1 cellular context compared by ENCODE assay signal in the genomic region with DNA sequence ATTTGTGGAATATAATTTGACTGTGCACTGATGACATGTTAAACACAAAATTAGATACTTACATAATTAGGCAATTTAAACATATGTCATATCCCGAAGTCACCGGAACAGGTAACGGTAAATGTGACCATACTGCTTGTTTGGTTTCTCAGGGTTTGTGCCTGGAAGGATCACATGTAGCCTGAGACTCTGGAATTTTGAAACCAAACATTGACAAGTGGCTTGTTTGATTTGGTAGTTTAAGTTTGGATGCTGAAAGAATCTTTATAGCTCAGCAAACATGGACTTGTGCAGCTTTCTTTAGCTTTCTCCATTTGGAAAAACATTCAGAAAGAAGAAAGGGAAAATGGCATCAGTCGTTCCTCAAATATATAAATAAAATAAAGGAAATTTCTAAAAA.
TF ChIP-seq lines count a peak whose summit lies in the region.

No MANE protein-coding gene starts in this region.

TF ChIP-seq in HepG2, 621 proteins besides CTCF, POLR2A, EP300 and RAD21 (continued from another document and continues in another):
- TF ChIP-seq, protein P1, sequence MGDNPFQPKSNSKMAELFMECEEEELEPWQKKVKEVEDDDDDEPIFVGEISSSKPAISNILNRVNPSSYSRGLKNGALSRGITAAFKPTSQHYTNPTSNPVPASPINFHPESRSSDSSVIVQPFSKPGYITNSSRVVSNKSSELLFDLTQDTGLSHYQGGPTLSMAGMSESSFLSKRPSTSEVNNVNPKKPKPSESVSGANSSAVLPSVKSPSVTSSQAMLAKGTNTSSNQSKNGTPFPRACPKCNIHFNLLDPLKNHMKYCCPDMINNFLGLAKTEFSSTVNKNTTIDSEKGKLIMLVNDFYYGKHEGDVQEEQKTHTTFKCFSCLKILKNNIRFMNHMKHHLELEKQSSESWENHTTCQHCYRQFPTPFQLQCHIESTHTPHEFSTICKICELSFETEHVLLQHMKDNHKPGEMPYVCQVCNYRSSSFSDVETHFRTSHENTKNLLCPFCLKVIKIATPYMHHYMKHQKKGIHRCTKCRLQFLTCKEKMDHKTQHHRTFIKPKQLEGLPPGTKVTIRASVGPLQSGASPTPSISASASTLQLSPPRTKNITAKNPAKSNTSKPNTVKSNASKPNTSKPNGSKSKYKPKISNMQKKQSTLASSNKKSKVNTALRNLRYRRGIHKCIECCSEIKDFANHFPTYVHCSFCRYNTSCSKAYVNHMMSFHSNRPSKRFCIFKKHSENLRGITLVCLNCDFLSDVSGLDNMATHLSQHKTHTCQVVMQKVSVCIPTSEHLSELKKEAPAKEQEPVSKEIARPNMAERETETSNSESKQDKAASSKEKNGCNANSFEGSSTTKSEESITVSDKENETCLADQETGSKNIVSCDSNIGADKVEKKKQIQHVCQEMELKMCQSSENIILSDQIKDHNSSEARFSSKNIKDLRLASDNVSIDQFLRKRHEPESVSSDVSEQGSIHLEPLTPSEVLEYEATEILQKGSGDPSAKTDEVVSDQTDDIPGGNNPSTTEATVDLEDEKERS (CRISPR knock-in tag; IDR thresholded peaks at IDR 0.05) = 0 out of 2 replicates have a peak, but pooled peaks have one; percentile 55
- TF ChIP-seq PAF1 (CRISPR knock-in tag; IDR thresholded peaks at IDR 0.05) (no peak), ZNF556 (CRISPR knock-in tag; IDR thresholded peaks at IDR 0.05; ENCODE audit: borderline replicate concordance) (no peak), SALL1 (CRISPR knock-in tag; IDR thresholded peaks at IDR 0.05) (peak; percentile 47; the same call in 1 of the 2 replicates), ZNF446 (CRISPR knock-in tag; IDR thresholded peaks at IDR 0.05) (no peak), MXD4 (CRISPR knock-in tag; IDR thresholded peaks at IDR 0.05) (0 out of 2 replicates have a peak, but pooled peaks have one; percentile 49), HDAC2 (CRISPR knock-in tag; IDR thresholded peaks at IDR 0.05) (peak; percentile 60; the same call in 1 of the 2 replicates), PHF20 (CRISPR knock-in tag; IDR thresholded peaks at IDR 0.05) (no peak), DMAP1 (CRISPR knock-in tag; IDR thresholded peaks at IDR 0.05) (no peak), ZNF547 (CRISPR knock-in tag; IDR thresholded peaks at IDR 0.05) (no peak), FOXP1 (IDR thresholded peaks at IDR 0.05) (no peak), FOXP1 (CRISPR knock-in tag; IDR thresholded peaks at IDR 0.05) (peak; percentile 33; the same call in 1 of the 2 replicates), SOX13 (IDR thresholded peaks at IDR 0.05) (no peak), SOX13 (CRISPR knock-in tag; conservative IDR thresholded peaks at IDR 0.05 in 1 of 2, IDR thresholded peaks at IDR 0.05 in 1 of 2) (peak in 1 of 2 experiments; percentile 64; a peak in 1 of 4 replicates), ZNF609 (CRISPR knock-in tag; IDR thresholded peaks at IDR 0.05; ENCODE audit: borderline replicate concordance) (0 out of 2 replicates have a peak, but pooled peaks have one; percentile 26), ZFP1 (CRISPR knock-in tag; IDR thresholded peaks at IDR 0.05) (0 out of 2 replicates have a peak, but pooled peaks have one; percentile 24), TFE3 (CRISPR knock-in tag; IDR thresholded peaks at IDR 0.05) (peak; percentile 33; the same call in 1 of the 2 replicates), ZNF205 (CRISPR knock-in tag; IDR thresholded peaks at IDR 0.05) (no peak), AHDC1 (CRISPR knock-in tag; IDR thresholded peaks at IDR 0.05; ENCODE audit: borderline replicate concordance) (peak; percentile 44; the same call in 1 of the 2 replicates), ZSCAN21 (CRISPR knock-in tag; IDR thresholded peaks at IDR 0.05; ENCODE audit: borderline replicate concordance) (no peak), ZNF713 (CRISPR knock-in tag; IDR thresholded peaks at IDR 0.05) (no peak), RXRB (CRISPR knock-in tag; IDR thresholded peaks at IDR 0.05; ENCODE audit: borderline replicate concordance) (0 out of 2 replicates have a peak, but pooled peaks have one; percentile 25), ZNF644 (CRISPR knock-in tag; IDR thresholded peaks at IDR 0.05; ENCODE audit: low read depth) (no peak), PHF21A (CRISPR knock-in tag; IDR thresholded peaks at IDR 0.05) (0 out of 2 replicates have a peak, but pooled peaks have one; percentile 15), ARHGAP35 (CRISPR knock-in tag; IDR thresholded peaks at IDR 0.05; ENCODE audit: borderline replicate concordance) (no peak)
- TF ChIP-seq, protein P2, sequence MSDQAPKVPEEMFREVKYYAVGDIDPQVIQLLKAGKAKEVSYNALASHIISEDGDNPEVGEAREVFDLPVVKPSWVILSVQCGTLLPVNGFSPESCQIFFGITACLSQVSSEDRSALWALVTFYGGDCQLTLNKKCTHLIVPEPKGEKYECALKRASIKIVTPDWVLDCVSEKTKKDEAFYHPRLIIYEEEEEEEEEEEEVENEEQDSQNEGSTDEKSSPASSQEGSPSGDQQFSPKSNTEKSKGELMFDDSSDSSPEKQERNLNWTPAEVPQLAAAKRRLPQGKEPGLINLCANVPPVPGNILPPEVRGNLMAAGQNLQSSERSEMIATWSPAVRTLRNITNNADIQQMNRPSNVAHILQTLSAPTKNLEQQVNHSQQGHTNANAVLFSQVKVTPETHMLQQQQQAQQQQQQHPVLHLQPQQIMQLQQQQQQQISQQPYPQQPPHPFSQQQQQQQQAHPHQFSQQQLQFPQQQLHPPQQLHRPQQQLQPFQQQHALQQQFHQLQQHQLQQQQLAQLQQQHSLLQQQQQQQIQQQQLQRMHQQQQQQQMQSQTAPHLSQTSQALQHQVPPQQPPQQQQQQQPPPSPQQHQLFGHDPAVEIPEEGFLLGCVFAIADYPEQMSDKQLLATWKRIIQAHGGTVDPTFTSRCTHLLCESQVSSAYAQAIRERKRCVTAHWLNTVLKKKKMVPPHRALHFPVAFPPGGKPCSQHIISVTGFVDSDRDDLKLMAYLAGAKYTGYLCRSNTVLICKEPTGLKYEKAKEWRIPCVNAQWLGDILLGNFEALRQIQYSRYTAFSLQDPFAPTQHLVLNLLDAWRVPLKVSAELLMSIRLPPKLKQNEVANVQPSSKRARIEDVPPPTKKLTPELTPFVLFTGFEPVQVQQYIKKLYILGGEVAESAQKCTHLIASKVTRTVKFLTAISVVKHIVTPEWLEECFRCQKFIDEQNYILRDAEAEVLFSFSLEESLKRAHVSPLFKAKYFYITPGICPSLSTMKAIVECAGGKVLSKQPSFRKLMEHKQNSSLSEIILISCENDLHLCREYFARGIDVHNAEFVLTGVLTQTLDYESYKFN (CRISPR knock-in tag; conservative IDR thresholded peaks at IDR 0.05) = peak; percentile 66
- TF ChIP-seq, protein P3, sequence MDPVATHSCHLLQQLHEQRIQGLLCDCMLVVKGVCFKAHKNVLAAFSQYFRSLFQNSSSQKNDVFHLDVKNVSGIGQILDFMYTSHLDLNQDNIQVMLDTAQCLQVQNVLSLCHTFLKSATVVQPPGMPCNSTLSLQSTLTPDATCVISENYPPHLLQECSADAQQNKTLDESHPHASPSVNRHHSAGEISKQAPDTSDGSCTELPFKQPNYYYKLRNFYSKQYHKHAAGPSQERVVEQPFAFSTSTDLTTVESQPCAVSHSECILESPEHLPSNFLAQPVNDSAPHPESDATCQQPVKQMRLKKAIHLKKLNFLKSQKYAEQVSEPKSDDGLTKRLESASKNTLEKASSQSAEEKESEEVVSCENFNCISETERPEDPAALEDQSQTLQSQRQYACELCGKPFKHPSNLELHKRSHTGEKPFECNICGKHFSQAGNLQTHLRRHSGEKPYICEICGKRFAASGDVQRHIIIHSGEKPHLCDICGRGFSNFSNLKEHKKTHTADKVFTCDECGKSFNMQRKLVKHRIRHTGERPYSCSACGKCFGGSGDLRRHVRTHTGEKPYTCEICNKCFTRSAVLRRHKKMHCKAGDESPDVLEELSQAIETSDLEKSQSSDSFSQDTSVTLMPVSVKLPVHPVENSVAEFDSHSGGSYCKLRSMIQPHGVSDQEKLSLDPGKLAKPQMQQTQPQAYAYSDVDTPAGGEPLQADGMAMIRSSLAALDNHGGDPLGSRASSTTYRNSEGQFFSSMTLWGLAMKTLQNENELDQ (CRISPR knock-in tag; IDR thresholded peaks at IDR 0.05; ENCODE audit: borderline replicate concordance) = no peak
- TF ChIP-seq, protein P4, sequence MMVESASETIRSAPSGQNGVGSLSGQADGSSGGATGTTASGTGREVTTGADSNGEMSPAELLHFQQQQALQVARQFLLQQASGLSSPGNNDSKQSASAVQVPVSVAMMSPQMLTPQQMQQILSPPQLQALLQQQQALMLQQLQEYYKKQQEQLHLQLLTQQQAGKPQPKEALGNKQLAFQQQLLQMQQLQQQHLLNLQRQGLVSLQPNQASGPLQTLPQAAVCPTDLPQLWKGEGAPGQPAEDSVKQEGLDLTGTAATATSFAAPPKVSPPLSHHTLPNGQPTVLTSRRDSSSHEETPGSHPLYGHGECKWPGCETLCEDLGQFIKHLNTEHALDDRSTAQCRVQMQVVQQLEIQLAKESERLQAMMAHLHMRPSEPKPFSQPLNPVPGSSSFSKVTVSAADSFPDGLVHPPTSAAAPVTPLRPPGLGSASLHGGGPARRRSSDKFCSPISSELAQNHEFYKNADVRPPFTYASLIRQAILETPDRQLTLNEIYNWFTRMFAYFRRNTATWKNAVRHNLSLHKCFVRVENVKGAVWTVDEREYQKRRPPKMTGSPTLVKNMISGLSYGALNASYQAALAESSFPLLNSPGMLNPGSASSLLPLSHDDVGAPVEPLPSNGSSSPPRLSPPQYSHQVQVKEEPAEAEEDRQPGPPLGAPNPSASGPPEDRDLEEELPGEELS (CRISPR knock-in tag; IDR thresholded peaks at IDR 0.05) = peak; percentile 54
